In genomic region chr16:6019490-6019991, GRCh38 we compare ENCODE assay signal across 16 cellular contexts.
DNase-seq lines count a peak whose midpoint lies in the region; ATAC-seq and TF ChIP-seq lines count a peak whose summit lies in the region.
"Had no signal": no experiment of that assay in that cellular context is flagged by ENCODE, and none has a peak within 500 bp of the region (broad histone marks: within the 10 kb centered on the region; RNA-seq: fewer than 3 reads in every experiment).

No MANE protein-coding gene starts in this region.

- H3K36me3 ChIP-seq in colonic mucosa, result no peaks in the 10 kb centered on the region
- H3K36me3 ChIP-seq in testis (ENCODE audit: low read depth, missing control alignments), result no peaks in the 10 kb centered on the region
- H3K36me3 ChIP-seq: upper lobe of right lung had no signal

- no peaks in the 10 kb centered on the region for H3K9me3 ChIP-seq in colonic mucosa
- H3K9me3 ChIP-seq in testis, result no peaks in the 10 kb centered on the region
- H3K9me3 ChIP-seq: A549, upper lobe of right lung had no signal

- intact Hi-C loops in colonic mucosa (cut with DNase I), result loop anchor here (10.0 kb wide), 1 partner anchor 555 kb away; no protein-coding TSS in a partner anchor
- intact Hi-C loops in testis (cut with DNase I; ENCODE audit: low total_unique reads), result no loop called here

- no peak overlapping the region for H3K9ac ChIP-seq in colonic mucosa (ENCODE audit: low read depth in 2 of 2, low read length in 2 of 2)

- H3K27me3 ChIP-seq in colonic mucosa, result peaks cover 17% of the 10 kb centered on the region
- no peaks in the 10 kb centered on the region for H3K27me3 ChIP-seq in testis

- H3K4me3 ChIP-seq in colonic mucosa (peak overlapping the region; percentile 7), testis (peak overlapping the region; percentile 12 to 44)
- H3K4me3 ChIP-seq: A549, upper lobe of right lung had no signal

- DNase-seq in activated gamma-delta T cell (lab: John Stamatoyannopoulos, UW) (peak; percentile 15), activated gamma-delta T cell treated with Interleukin-2 at 50 U/mL for 16 hours (no peak), colonic mucosa (no peak), islet precursor cell (peak; percentile 59), testis (no peak), NCI-H446 treated with DMSO at 0.1 percent for 48 hours (lab: John Stamatoyannopoulos, UW) (no peak)
- no peak for DNase-seq in activated effector memory CD4-positive, alpha-beta T cell treated with Interleukin-2 at 50 U/mL for 16 hours
- DNase-seq: amniotic stem cell; cortex of kidney; immature natural killer cell; NCI-H1436; stimulated activated naive CD4-positive, alpha-beta T cell; T-helper 17 cell; upper lobe of right lung had no signal

- WGBS in testis, 2 donors, result 0 to 1% methylated on average over 4 to 29 of the region's 50 CpGs

- ATAC-seq in HG03457 (IDR thresholded peaks at IDR 0.05; ENCODE audit: unreplicated experiment), result no peak
- ATAC-seq: A549, T-helper 17 cell had no signal

- H3K27ac ChIP-seq in colonic mucosa (no peak overlapping the region), testis (no peak overlapping the region)
- H3K27ac ChIP-seq: A549, upper lobe of right lung had no signal

- no peak for TF ChIP-seq POLR2A in testis (IDR thresholded peaks at IDR 0.05)

- TF ChIP-seq CTCF in colonic mucosa (IDR thresholded peaks at IDR 0.05), result no peak
- TF ChIP-seq CTCF in testis (IDR thresholded peaks at IDR 0.05), result no peak

- H3K4me1 ChIP-seq in colonic mucosa, result no peaks in the 10 kb centered on the region
- H3K4me1 ChIP-seq in testis, result no peaks in the 10 kb centered on the region
- H3K4me1 ChIP-seq: A549, upper lobe of right lung had no signal

Comparison
In these comparisons a context has a peak if more than half of its experiments do, and no peak if none do; other contexts are left out.
1. DNase-seq: peak in activated gamma-delta T cell (single experiment) and islet precursor cell (single experiment); none in activated gamma-delta T cell treated with Interleukin-2 at 50 U/mL for 16 hours (single experiment), colonic mucosa (single experiment), testis (single experiment), NCI-H446 treated with DMSO at 0.1 percent for 48 hours (single experiment) and activated effector memory CD4-positive, alpha-beta T cell treated with Interleukin-2 at 50 U/mL for 16 hours (single experiment).